Comparison of ENCODE assay signal across 20 cellular contexts in genomic region chrX:46599051-46599560, GRCh38.
"Had no signal": no experiment of that assay in that cellular context is flagged by ENCODE, and none has a peak within 500 bp of the region (broad histone marks: within the 10 kb centered on the region; RNA-seq: fewer than 3 reads in every experiment).

No MANE protein-coding gene starts in this region.

- H3K9me3 ChIP-seq: ovary, tibial nerve, vagina had no signal

- H3K4me3 ChIP-seq: cardiac muscle cell, dorsolateral prefrontal cortex, ovary, tibial nerve, vagina had no signal

- H3K4me1 ChIP-seq: foreskin keratinocyte, tibial nerve, vagina had no signal

- DNase-seq: activated CD4-positive, alpha-beta memory T cell treated with anti-CD3 and anti-CD28 coated beads, Interleukin-2, amount 10 ng/mL, durations not matched to agents 7 days and 5 days; activated CD4-positive, alpha-beta T cell treated with anti-CD3 and anti-CD28 coated beads for 36 hours; activated naive CD4-positive, alpha-beta T cell treated with anti-CD3 and anti-CD28 coated beads, Interleukin-2, amount 50 U/mL, for 16 hours; activated T-cell treated with anti-CD3 and anti-CD28 coated beads, Interleukin-2, amount 50 U/mL, for 24 hours; dorsolateral prefrontal cortex; endodermal cell; foreskin keratinocyte; immature natural killer cell; left colon; naive thymus-derived CD4-positive, alpha-beta T cell; ovary; stimulated activated CD4-positive, alpha-beta T cell treated with anti-CD3 and anti-CD28 coated beads, Interleukin-15, amount 100 ng/mL, for 24 hours; stimulated activated CD4-positive, alpha-beta T cell treated with anti-CD3 and anti-CD28 coated beads, Interleukin-4, amount 100 ng/mL, for 1 hour; stimulated activated naive CD4-positive, alpha-beta T cell; substantia nigra; T-helper 1 cell; T1000 had no signal

- ATAC-seq: activated CD4-positive, alpha-beta T cell treated with anti-CD3 and anti-CD28 coated beads for 36 hours; foreskin keratinocyte; left colon; naive thymus-derived CD4-positive, alpha-beta T cell had no signal

- H3K27ac ChIP-seq: cardiac muscle cell, foreskin keratinocyte, ovary, tibial nerve, vagina had no signal

- H3K27me3 ChIP-seq: cardiac muscle cell, foreskin keratinocyte, ovary, tibial nerve, vagina had no signal

- H3K36me3 ChIP-seq: cardiac muscle cell, ovary, tibial nerve, vagina had no signal
